ENCODE assay signal across 20 cellular contexts in genomic region chr4:165723051-165723805, GRCh38.
"Had no signal": no experiment of that assay in that cellular context is flagged by ENCODE, and none has a peak within 500 bp of the region (broad histone marks: within the 10 kb centered on the region; RNA-seq: fewer than 3 reads in every experiment).

No MANE protein-coding gene starts in this region.

- DNase-seq: activated CD4-positive, alpha-beta T cell treated with anti-CD3 and anti-CD28 coated beads, Interleukin-2, amount 50 U/mL, for 48 hours; activated naive CD4-positive, alpha-beta T cell treated with anti-CD3 and anti-CD28 coated beads, Interleukin-2, amount 10 ng/mL, durations not matched to agents 7 days and 5 days; activated T-cell treated with anti-CD3 and anti-CD28 coated beads, Interleukin-2, amount 50 U/mL, for 24 hours; brain microvascular endothelial cell; cerebellar nuclear complex; effector memory CD8-positive, alpha-beta T cell; lower lobe of right lung; nephron progenitor cell; occipital lobe; small intestine; stimulated activated CD4-positive, alpha-beta T cell treated with anti-CD3 and anti-CD28 coated beads, Interleukin-4, amount 100 ng/mL, for 4 hours; stimulated activated CD8-positive, alpha-beta memory T cell treated with anti-CD3 and anti-CD28 coated beads, Interleukin-4, amount 100 ng/mL, for 48 hours; stimulated activated naive CD4-positive, alpha-beta T cell treated with Interleukin-2 at 50 U/mL for 16 hours; substantia nigra; T-cell; T1000; transverse colon had no signal

- H3K4me3 Mint-ChIP-seq: activated naive CD4-positive, alpha-beta T cell treated with anti-CD3 and anti-CD28 coated beads, Interleukin-2, amount 10 ng/mL, durations not matched to agents 7 days and 5 days; activated T-cell treated with anti-CD3 and anti-CD28 coated beads, Interleukin-2, amount 50 U/mL, for 24 hours; dendritic cell treated with granulocyte-macrophage colony-stimulating factor and Interleukin-4, amounts not matched to agents 40 ng/mL and 50 ng/mL, for 4 days; effector memory CD8-positive, alpha-beta T cell; mesothelial cell of epicardium; nephron progenitor cell; T-cell had no signal

- H3K4me3 ChIP-seq: lower lobe of right lung, right atrium auricular region, transverse colon had no signal

- H3K27me3 Mint-ChIP-seq: activated naive CD4-positive, alpha-beta T cell treated with anti-CD3 and anti-CD28 coated beads, Interleukin-2, amount 10 ng/mL, durations not matched to agents 7 days and 5 days; activated T-cell treated with anti-CD3 and anti-CD28 coated beads, Interleukin-2, amount 50 U/mL, for 24 hours; dendritic cell treated with granulocyte-macrophage colony-stimulating factor and Interleukin-4, amounts not matched to agents 40 ng/mL and 50 ng/mL, for 4 days; effector memory CD8-positive, alpha-beta T cell had no signal

- H3K9me3 Mint-ChIP-seq: activated naive CD4-positive, alpha-beta T cell treated with anti-CD3 and anti-CD28 coated beads, Interleukin-2, amount 10 ng/mL, durations not matched to agents 7 days and 5 days; activated T-cell treated with anti-CD3 and anti-CD28 coated beads, Interleukin-2, amount 50 U/mL, for 24 hours; dendritic cell treated with granulocyte-macrophage colony-stimulating factor and Interleukin-4, amounts not matched to agents 40 ng/mL and 50 ng/mL, for 4 days; effector memory CD8-positive, alpha-beta T cell; mesothelial cell of epicardium; nephron progenitor cell had no signal

- ATAC-seq: effector memory CD8-positive, alpha-beta T cell; lower lobe of right lung; T-cell had no signal

- H3K4me1 Mint-ChIP-seq: activated naive CD4-positive, alpha-beta T cell treated with anti-CD3 and anti-CD28 coated beads, Interleukin-2, amount 10 ng/mL, durations not matched to agents 7 days and 5 days; nephron progenitor cell; T-cell had no signal

- H3K27ac Mint-ChIP-seq: activated naive CD4-positive, alpha-beta T cell treated with anti-CD3 and anti-CD28 coated beads, Interleukin-2, amount 10 ng/mL, durations not matched to agents 7 days and 5 days; activated T-cell treated with anti-CD3 and anti-CD28 coated beads, Interleukin-2, amount 50 U/mL, for 24 hours; dendritic cell treated with granulocyte-macrophage colony-stimulating factor and Interleukin-4, amounts not matched to agents 40 ng/mL and 50 ng/mL, for 4 days; effector memory CD8-positive, alpha-beta T cell; mesothelial cell of epicardium; nephron progenitor cell; T-cell had no signal

- H3K36me3 Mint-ChIP-seq: activated naive CD4-positive, alpha-beta T cell treated with anti-CD3 and anti-CD28 coated beads, Interleukin-2, amount 10 ng/mL, durations not matched to agents 7 days and 5 days; mesothelial cell of epicardium; T-cell had no signal
